8 cellular contexts compared by ENCODE assay signal in genomic region chr9:131709741-131710499, GRCh38. TPM values are rescaled to one million over a fixed set of nuclear protein-coding genes. Genes with fewer than 3 reads are reported as not detected.
DNase-seq lines count a peak whose midpoint lies in the region; ATAC-seq and TF ChIP-seq lines count a peak whose summit lies in the region.

No MANE protein-coding gene starts in this region.

- peaks cover 53 to 63% of the 10 kb centered on the region in 2 experiments for H3K4me1 Mint-ChIP-seq in H9

- H2BK20ac ChIP-seq in H9 (ENCODE audit: low read depth, low read length, poor library complexity, severe bottlenecking): no peak overlapping the region

- DNase-seq in H9: no peak
- peak; percentile 60 for DNase-seq in SK-MEL-5 (ENCODE audit: low read depth, low spot score)
- DNase-seq in stomach: no peak
- DNase-seq in NCI-H1417 (lab: John Stamatoyannopoulos, UW): no peak
- no peak for DNase-seq in stimulated activated CD4-positive, alpha-beta T cell treated with anti-CD3 and anti-CD28 coated beads, Interleukin-4, amount 100 ng/mL, for 1 hour

- H3K79me1 ChIP-seq in H9 (ENCODE audit: insufficient read depth, low read depth, low read length, poor library complexity, severe bottlenecking): peaks cover 4% of the 10 kb centered on the region

- H3K4me3 ChIP-seq in GM12875 (ENCODE audit: low read depth, low read length) (peak overlapping the region; percentile 26), esophagus (ENCODE audit: low read depth in 1 of 2, low read length in 2 of 2) (no peak overlapping the region), stomach (no peak overlapping the region)

- no peak overlapping the region for H2AFZ ChIP-seq in H9 (ENCODE audit: low read length)

- no peak overlapping the region for H3K9ac ChIP-seq in H9 (ENCODE audit: extremely low read depth, insufficient read length, low read length)

- in situ Hi-C loops in SK-MEL-5 (cut with HindIII; ENCODE audit: low pct_unique_long_range_greater_than_20kb, low sequenced_read_pairs): loop anchor here (25.0 kb wide), 1 partner anchor 98 kb away; no protein-coding TSS in a partner anchor

- H2BK120ac ChIP-seq in H9 (ENCODE audit: low read depth, low read length, poor library complexity, severe bottlenecking): no peak overlapping the region

- no peaks in the 10 kb centered on the region for H3K23me2 ChIP-seq in H9 (ENCODE audit: insufficient read length, low read depth, low read length, poor library complexity, severe bottlenecking)

- no peak overlapping the region for H2AK5ac ChIP-seq in H9 (ENCODE audit: insufficient read length, low read length)

- H3K23ac ChIP-seq in H9 (ENCODE audit: insufficient read length, low read depth, low read length): no peak overlapping the region

- TF ChIP-seq EP300 in stomach (IDR thresholded peaks at IDR 0.05): no peak

- peaks cover 4% of the 10 kb centered on the region; the same call in 1 of the 2 replicates for H3K79me2 ChIP-seq in H9 (ENCODE audit: insufficient read depth, low read length)

- intact Hi-C loops in stomach (cut with DNase I; ENCODE audit: low total_unique reads): no loop called here

- no peaks in the 10 kb centered on the region; a peak in 1 of 7 replicates for H3K36me3 Mint-ChIP-seq in H9 (ENCODE audit: insufficient read depth in 1 of 3, low read depth in 3 of 3)

- H3K27ac Mint-ChIP-seq in H9: peak overlapping the region; percentile 30 to 86 (median 58); a peak in 3 of 7 replicates

- no peak overlapping the region for H4K8ac ChIP-seq in H9 (replicated peaks; ENCODE audit: insufficient read length, low read depth, low read length)

- H3K27ac ChIP-seq in H9 (ENCODE audit: insufficient read length, low read depth, low read length) (no peak overlapping the region), esophagus (ENCODE audit: low read depth in 2 of 2, low read length in 1 of 2) (peak overlapping the region; percentile 3 to 70), stomach (peak overlapping the region; percentile 25 to 79 (median 66))

- H3K4ac ChIP-seq in H9 (ENCODE audit: low read depth, low read length): no peak overlapping the region

- no peak overlapping the region for H3K56ac ChIP-seq in H9 (ENCODE audit: insufficient read length, low read depth, low read length)

- no peak overlapping the region for H3K18ac ChIP-seq in H9 (ENCODE audit: insufficient read length, low read depth, low read length)

- no peak overlapping the region for H3K4me2 ChIP-seq in H9 (ENCODE audit: insufficient read depth, insufficient read length, low read length)

- no peak overlapping the region for H4K91ac ChIP-seq in H9 (ENCODE audit: insufficient read length, low read depth, low read length)

- no peak overlapping the region for H2BK12ac ChIP-seq in H9 (ENCODE audit: insufficient read length, low read depth, low read length)

- no peak for ATAC-seq in HG03196 (IDR thresholded peaks at IDR 0.05; ENCODE audit: unreplicated experiment)

- no peak overlapping the region for H3T11ph ChIP-seq in H9 (ENCODE audit: low read length)

- TF ChIP-seq CTCF in GM12875 (IDR thresholded peaks at IDR 0.05; ENCODE audit: borderline replicate concordance, insufficient read depth, low read depth, low read length): no peak
- no peak for TF ChIP-seq CTCF in H9 (conservative IDR thresholded peaks at IDR 0.05)
- TF ChIP-seq CTCF in stomach (IDR thresholded peaks at IDR 0.05): no peak

- H2BK5ac ChIP-seq in H9 (ENCODE audit: insufficient read length, low read length): no peak overlapping the region

- no peak overlapping the region for H4K5ac ChIP-seq in H9 (ENCODE audit: insufficient read length, low read depth, low read length)

- H3K4me1 ChIP-seq in H9 (ENCODE audit: insufficient read depth, low read length) (peaks cover 9% of the 10 kb centered on the region; the same call in 1 of the 2 replicates), esophagus (ENCODE audit: control insufficient read depth in 2 of 2, insufficient read depth in 2 of 2, low read length in 1 of 2) (peaks cover 6 to 13% of the 10 kb centered on the region in 2 donors), stomach (peaks cover 67 to 99% (median 83%) of the 10 kb centered on the region in 4 donors)

- H3K14ac ChIP-seq in H9 (ENCODE audit: insufficient read depth, low read length): no peak overlapping the region

- no peak for TF ChIP-seq POLR2A in stomach (IDR thresholded peaks at IDR 0.05)

- no peaks in the 10 kb centered on the region for H3K27me3 ChIP-seq in H9 (ENCODE audit: insufficient read depth, low read length)
- no peaks in the 10 kb centered on the region for H3K27me3 ChIP-seq in esophagus (ENCODE audit: control insufficient read depth in 1 of 2, insufficient read depth in 2 of 2, low read length in 2 of 2)
- no peaks in the 10 kb centered on the region for H3K27me3 ChIP-seq in stomach

- no CpG with 5 or more reads among the region's 11 CpGs for WGBS in H9 (ENCODE audit: extremely low coverage, insufficient read length, low lambda C conversion rate)
- 41 to 48% methylated on average over 11 of the region's 11 CpGs for WGBS in esophagus, 2 donors
- 61 to 78% (median 69%) methylated on average over 11 of the region's 11 CpGs for WGBS in stomach, 5 donors

- H2BK15ac ChIP-seq in H9 (ENCODE audit: low read depth, low read length): no peak overlapping the region

- H3K9me3 Mint-ChIP-seq in H9: no peaks in the 10 kb centered on the region

- no peaks in the 10 kb centered on the region for H4K20me1 ChIP-seq in H9 (ENCODE audit: control insufficient read depth, insufficient read depth, insufficient read length)

- no peak overlapping the region for H3K4me3 Mint-ChIP-seq in H9

- no peaks in the 10 kb centered on the region for H3K27me3 Mint-ChIP-seq in H9 (ENCODE audit: low read depth)

- H3K36me3 ChIP-seq in esophagus (ENCODE audit: control insufficient read depth in 2 of 2, insufficient read depth in 2 of 2, low read length in 1 of 2): no peaks in the 10 kb centered on the region
- H3K36me3 ChIP-seq in stomach: no peaks in the 10 kb centered on the region

- H3K9me3 ChIP-seq in H9 (ENCODE audit: control insufficient read depth, low read depth, low read length): no peaks in the 10 kb centered on the region
- no peaks in the 10 kb centered on the region for H3K9me3 ChIP-seq in esophagus (ENCODE audit: control insufficient read depth in 2 of 2, insufficient read depth in 1 of 2, low read depth in 1 of 2, low read length in 1 of 2)
- H3K9me3 ChIP-seq in stomach: no peaks in the 10 kb centered on the region

RNA-seq across cellular contexts. Expression of gene RAPGEF1, which starts 30.0 kb away (rescaled TPM):
- total RNA-seq in H9 (2021): 53.9 and 55.6 TPM in 2 replicates
- 34.0 and 34.2 TPM in 2 replicates for total RNA-seq in SK-MEL-5 (2014; rRNA removed; shearing (Covaris generic))
- 54.5 and 64.9 TPM in 2 replicates for polyA plus RNA-seq in SK-MEL-5 (2015; cell fraction: cytosol; rRNA removed)
- polyA plus RNA-seq in SK-MEL-5 (2015; cell fraction: nucleus; rRNA removed): 29.6 and 35.6 TPM in 2 replicates
- 10 to 100 TPM in 1 of 2 donors, 1 to 10 TPM in 1; 9.0 to 11.0 TPM for polyA plus RNA-seq in esophagus
- total RNA-seq in stomach: 10 to 100 TPM; 33.2 to 84.6 (median 57.1) TPM
- 10 to 100 TPM in 2 of 3 donors, 1 to 10 TPM in 1; 8.4 to 19.1 (median 12.5) TPM for polyA plus RNA-seq in stomach
